1 cellular context compared by ENCODE assay signal in genomic region chr18:58712930-58713329, GRCh38.
TF ChIP-seq lines count a peak whose summit lies in the region.

No MANE protein-coding gene starts in this region.

TF ChIP-seq in HepG2, 621 proteins besides CTCF, POLR2A, EP300 and RAD21:
- TF ChIP-seq CBFB (CRISPR knock-in tag; IDR thresholded peaks at IDR 0.05): no peak
- TF ChIP-seq MAFK (conservative IDR thresholded peaks at IDR 0.05 in 1 of 2, IDR thresholded peaks at IDR 0.05 in 1 of 2; ENCODE audit: low read length in 2 of 2): peak; percentile 18 to 76; a peak in 2 of 4 replicates
- peak; percentile 58; the same call in 1 of the 2 replicates for TF ChIP-seq MAFF (IDR thresholded peaks at IDR 0.05; ENCODE audit: low read depth, low read length)
